12 cellular contexts compared by ENCODE assay signal in genomic region chr3:45635475-45636256, GRCh38. TPM values are rescaled to one million over a fixed set of nuclear protein-coding genes. Genes with fewer than 3 reads are reported as not detected.
DNase-seq lines count a peak whose midpoint lies in the region; ATAC-seq, FAIRE-seq and TF ChIP-seq lines count a peak whose summit lies in the region.
"Had no signal": no experiment of that assay in that cellular context is flagged by ENCODE, and none has a peak within 500 bp of the region (broad histone marks: within the 10 kb centered on the region; RNA-seq: fewer than 3 reads in every experiment).

No MANE protein-coding gene starts in this region.

- WGBS in psoas muscle, 3 donors: 74 to 80% (median 74%) methylated on average over 4 of the region's 4 CpGs
- WGBS in spleen, 5 donors: 72 to 94% (median 81%) methylated on average over 4 of the region's 4 CpGs

- no TSS peak for BruUV-seq in A673 (replicated peaks; lab: Mats Ljungman, UMichigan)

- peak; percentile 23 for FAIRE-seq in H54 (lab: Jason Lieb, UNC)
- FAIRE-seq: K562 had no signal

- H3K4me3 ChIP-seq in psoas muscle (no peak overlapping the region), spleen (no peak overlapping the region), A673 (ENCODE audit: low read depth, low read length, poor library complexity, severe bottlenecking) (no peak overlapping the region)
- H3K4me3 ChIP-seq: K562, uterus had no signal

- H3K36me3 ChIP-seq in psoas muscle (ENCODE audit: insufficient read depth in 1 of 2, low read depth in 1 of 2): peaks cover 0 to 16% of the 10 kb centered on the region in 2 donors
- H3K36me3 ChIP-seq in spleen: peaks cover 0 to 32% (median 15%) of the 10 kb centered on the region in 6 donors
- H3K36me3 ChIP-seq in A673 (ENCODE audit: insufficient read depth, low read length, poor library complexity, severe bottlenecking): no peaks in the 10 kb centered on the region
- H3K36me3 ChIP-seq: uterus had no signal

- intact Hi-C loops in psoas muscle (cut with DNase I): no loop called here
- intact Hi-C loops in spleen (cut with DNase I; ENCODE audit: low total_unique reads): no loop called here
- intact Hi-C loops in A673 (cut with micrococcal nuclease; ENCODE audit: unreplicated experiment): no loop called here

- H3K9me3 ChIP-seq in psoas muscle (no peaks in the 10 kb centered on the region), spleen (no peaks in the 10 kb centered on the region), A673 (ENCODE audit: low read depth, low read length, poor library complexity, severe bottlenecking) (no peaks in the 10 kb centered on the region)
- H3K9me3 ChIP-seq: uterus had no signal

- TF ChIP-seq POLR2A in H54 (IDR thresholded peaks at IDR 0.05; ENCODE audit: low read depth, low read length): no peak
- TF ChIP-seq POLR2A in spleen (IDR thresholded peaks at IDR 0.05): no peak

- CTCF ChIA-PET in A673 (lab: Charles Lee): no interaction called here

- TF ChIP-seq CTCF in foreskin keratinocyte (conservative IDR thresholded peaks at IDR 0.05): no peak
- no peak for TF ChIP-seq CTCF in psoas muscle (IDR thresholded peaks at IDR 0.05)
- no peak for TF ChIP-seq CTCF in spleen (IDR thresholded peaks at IDR 0.05 in 8 of 11, conservative IDR thresholded peaks at IDR 0.05 in 3 of 11)
- no peak for TF ChIP-seq CTCF in A673 (conservative IDR thresholded peaks at IDR 0.05; ENCODE audit: low read depth, low read length)

- DNase-seq in H54 (ENCODE audit: insufficient read length, low spot score) (peak; percentile 56), SW480 (ENCODE audit: low spot score) (peak; percentile 10), foreskin keratinocyte (peak; percentile 69 to 88), psoas muscle (no peak), spleen (no peak), C1 segment of cervical spinal cord (lab: John Stamatoyannopoulos, UW) (no peak), A673 (ENCODE audit: low spot score) (no peak)
- DNase-seq: activated CD4-positive, alpha-beta T cell treated with anti-CD3 and anti-CD28 coated beads for 48 hours; stimulated activated CD4-positive, alpha-beta T cell treated with anti-CD3 and anti-CD28 coated beads, Interleukin-2, amount 100 ng/mL, for 24 hours; uterus had no signal

- H3K4me1 ChIP-seq in foreskin keratinocyte (peaks cover 9% of the 10 kb centered on the region), psoas muscle (peaks cover 40% of the 10 kb centered on the region), spleen (peaks cover 10 to 48% (median 36%) of the 10 kb centered on the region in 6 donors), A673 (ENCODE audit: insufficient read depth, low read length, poor library complexity, severe bottlenecking) (no peaks in the 10 kb centered on the region)
- H3K4me1 ChIP-seq: uterus had no signal

- H3K27me3 ChIP-seq in foreskin keratinocyte: no peaks in the 10 kb centered on the region
- H3K27me3 ChIP-seq in psoas muscle (ENCODE audit: insufficient read depth in 3 of 3, low read length in 2 of 3): no peaks in the 10 kb centered on the region
- no peaks in the 10 kb centered on the region for H3K27me3 ChIP-seq in spleen (replicated peaks in 1 of 7)
- H3K27me3 ChIP-seq in A673 (replicated peaks; ENCODE audit: insufficient read depth, low read depth, low read length, poor library complexity): no peaks in the 10 kb centered on the region
- H3K27me3 ChIP-seq: uterus had no signal

- POLR2A ChIA-PET in A673 (lab: Charles Lee; ENCODE audit: low non-redundant PET): no interaction called here

- ATAC-seq in foreskin keratinocyte (peak; percentile 53), psoas muscle (peak in 3 of 4 donors; percentile 28 to 66 (median 41)), HG02623 (IDR thresholded peaks at IDR 0.05; ENCODE audit: unreplicated experiment) (no peak)
- ATAC-seq: K562 had no signal

- H3K27ac ChIP-seq in foreskin keratinocyte: no peak overlapping the region
- H3K27ac ChIP-seq in psoas muscle: no peak overlapping the region
- no peak overlapping the region for H3K27ac ChIP-seq in spleen
- H3K27ac ChIP-seq in A673 (ENCODE audit: low read depth, low read length, poor library complexity, severe bottlenecking): no peak overlapping the region
- H3K27ac ChIP-seq: uterus had no signal

RNA-seq across cellular contexts. Expression of gene LIMD1, which starts 41.1 kb away (rescaled TPM):
- total RNA-seq in foreskin keratinocyte: 17.4 and 17.5 TPM in 2 replicates
- 2.6 and 3.0 TPM in 2 replicates for polyA plus RNA-seq in foreskin keratinocyte
- 10 to 100 TPM; 22.5 to 34.1 (median 32.0) TPM for total RNA-seq in psoas muscle
- polyA plus RNA-seq in psoas muscle: 1 to 10 TPM; 3.3 to 9.1 (median 5.5) TPM
- 10 to 100 TPM; 41.5 to 58.5 (median 49.8) TPM for total RNA-seq in spleen
- polyA plus RNA-seq in spleen: 10 to 100 TPM in 1 of 3 donors, 1 to 10 TPM in 2; 5.3 to 15.9 (median 6.5) TPM
- total RNA-seq in A673 (2021): 18.5 and 20.7 TPM in 2 replicates

RNA-seq across cellular contexts. Expression of gene SACM1L, which starts 53.5 kb away (rescaled TPM):
- total RNA-seq in foreskin keratinocyte: 27.9 and 30.8 TPM in 2 replicates
- 10.5 and 13.0 TPM in 2 replicates for polyA plus RNA-seq in foreskin keratinocyte
- total RNA-seq in psoas muscle: 10 to 100 TPM; 13.1 to 18.1 (median 14.5) TPM
- polyA plus RNA-seq in psoas muscle: 10 to 100 TPM in 2 of 3 donors, 1 to 10 TPM in 1; 7.5 to 14.2 (median 13.3) TPM
- 10 to 100 TPM; 55.5 to 93.7 (median 67.5) TPM for total RNA-seq in spleen
- polyA plus RNA-seq in spleen: 10 to 100 TPM; 21.0 to 28.2 (median 27.9) TPM
- total RNA-seq in A673 (2021): 29.8 and 32.8 TPM in 2 replicates

Comparison
In these comparisons a context has a peak if more than half of its experiments do, and no peak if none do; other contexts are left out.
1. DNase-seq: peak in H54 (single experiment), SW480 (single experiment) and foreskin keratinocyte (2 of 2); none in psoas muscle (0 of 2), spleen (single experiment), C1 segment of cervical spinal cord (0 of 14) and A673 (single experiment).